ENCODE assay signal across 8 cellular contexts in the genomic region with DNA sequence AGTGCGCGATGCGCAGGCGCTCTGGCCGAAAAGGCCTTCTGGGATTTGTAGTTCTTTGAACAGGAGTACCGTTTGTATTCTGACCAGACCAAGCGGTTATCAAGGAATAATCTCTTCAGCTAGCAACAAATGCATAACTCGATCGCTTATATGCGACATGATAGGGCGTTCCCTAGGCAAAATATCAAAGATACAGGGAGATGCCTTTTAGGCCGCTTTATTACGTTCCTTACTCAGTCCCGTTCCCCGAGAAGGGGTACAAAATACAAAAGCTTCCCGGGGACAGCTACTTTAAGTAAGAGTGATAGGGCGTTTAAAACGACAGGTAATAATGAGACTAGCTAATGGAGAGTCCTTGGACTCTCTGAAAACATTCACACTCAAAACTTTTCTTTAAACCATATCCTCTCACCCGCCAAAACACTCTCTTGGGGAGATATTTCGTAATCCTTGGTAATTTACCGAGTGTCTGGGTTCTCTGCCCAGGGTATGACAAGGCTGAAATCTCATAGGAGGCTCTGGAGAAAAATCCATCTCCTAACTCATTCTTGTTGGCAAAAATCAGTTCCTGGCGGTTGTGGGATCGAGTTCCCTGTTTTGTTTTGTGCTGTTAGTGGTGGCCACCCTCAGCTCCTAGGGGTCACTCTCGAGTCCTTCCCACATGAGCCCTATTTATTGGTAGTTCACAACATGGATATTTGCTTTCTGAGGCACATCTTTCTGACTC. TPM values are rescaled to one million over a fixed set of nuclear protein-coding genes. Genes with fewer than 3 reads are reported as not detected.
A peak's percentile ranks its signal among the peaks of the same experiment; 100 is the strongest.
DNase-seq lines count a peak whose midpoint lies in the region; ATAC-seq and TF ChIP-seq lines count a peak whose summit lies in the region.

No MANE protein-coding gene starts in this region.

- no peaks in the 10 kb centered on the region for H3K36me3 ChIP-seq in cardiac muscle cell

- ATAC-seq in HG02938 (IDR thresholded peaks at IDR 0.05; ENCODE audit: unreplicated experiment) = peak; percentile 20
- peak; percentile 3 for ATAC-seq in activated naive CD8-positive, alpha-beta T cell treated with anti-CD3 and anti-CD28 coated beads, Interleukin-2, amount 50 U/mL, for 24 hours
- ATAC-seq in omental fat pad (ENCODE audit: low FRiP score) = peak; percentile 41

- H3K36me3 Mint-ChIP-seq in activated naive CD8-positive, alpha-beta T cell treated with anti-CD3 and anti-CD28 coated beads, Interleukin-2, amount 50 U/mL, for 24 hours (ENCODE audit: low read depth) = peaks cover 19% of the 10 kb centered on the region

- peak overlapping the region; percentile 95 for H3K4me3 Mint-ChIP-seq in activated naive CD8-positive, alpha-beta T cell treated with anti-CD3 and anti-CD28 coated beads, Interleukin-2, amount 50 U/mL, for 24 hours

- no peaks in the 10 kb centered on the region for H3K9me3 Mint-ChIP-seq in activated naive CD8-positive, alpha-beta T cell treated with anti-CD3 and anti-CD28 coated beads, Interleukin-2, amount 50 U/mL, for 24 hours

- DNase-seq in AG10803 (ENCODE audit: low read depth) (peak; percentile 65), NCI-H460 (ENCODE audit: extremely low read depth, low read depth) (peak; percentile 33), cardiac muscle cell (ENCODE audit: low read depth in 1 of 2, low spot score in 1 of 2) (peak; percentile 35 to 73), omental fat pad (ENCODE audit: low spot score) (no peak), NCI-H128 (lab: John Stamatoyannopoulos, UW; ENCODE audit: unreplicated experiment) (no peak)
- DNase-seq in activated naive CD8-positive, alpha-beta T cell treated with anti-CD3 and anti-CD28 coated beads, Interleukin-2, amount 50 U/mL, for 24 hours = no peak

- H3K9me3 ChIP-seq in cardiac muscle cell (ENCODE audit: low read depth) = no peaks in the 10 kb centered on the region

- H3K4me1 Mint-ChIP-seq in activated naive CD8-positive, alpha-beta T cell treated with anti-CD3 and anti-CD28 coated beads, Interleukin-2, amount 50 U/mL, for 24 hours = peaks cover 34% of the 10 kb centered on the region

- peaks cover 6% of the 10 kb centered on the region for H3K4me1 ChIP-seq in cardiac muscle cell (ENCODE audit: low read depth)

- H3K27me3 ChIP-seq in cardiac muscle cell = no peaks in the 10 kb centered on the region

- peak overlapping the region; percentile 96 for H3K27ac Mint-ChIP-seq in activated naive CD8-positive, alpha-beta T cell treated with anti-CD3 and anti-CD28 coated beads, Interleukin-2, amount 50 U/mL, for 24 hours

- peak overlapping the region; percentile 99 for H3K4me3 ChIP-seq in AG10803 (ENCODE audit: low read length)
- H3K4me3 ChIP-seq in GM12875 (ENCODE audit: low read depth, low read length) = peak overlapping the region; percentile 84
- peak overlapping the region; percentile 92 for H3K4me3 ChIP-seq in cardiac muscle cell

- no peaks in the 10 kb centered on the region for H3K27me3 Mint-ChIP-seq in activated naive CD8-positive, alpha-beta T cell treated with anti-CD3 and anti-CD28 coated beads, Interleukin-2, amount 50 U/mL, for 24 hours

- no peak overlapping the region for H3K27ac ChIP-seq in cardiac muscle cell

- TF ChIP-seq CTCF in AG10803 (conservative IDR thresholded peaks at IDR 0.05; ENCODE audit: low read length) = peak; percentile 33
- TF ChIP-seq CTCF in GM12875 (IDR thresholded peaks at IDR 0.05; ENCODE audit: borderline replicate concordance, insufficient read depth, low read depth, low read length) = peak; percentile 27; the same call in 1 of the 2 replicates
- TF ChIP-seq CTCF in cardiac muscle cell (IDR thresholded peaks at IDR 0.05; ENCODE audit: low read depth, low read length) = peak; percentile 29
- TF ChIP-seq CTCF in omental fat pad (IDR thresholded peaks at IDR 0.05) = no peak

RNA-seq across cellular contexts. Expression of a gene that starts 0.4 kb away (rescaled TPM):
- total RNA-seq in NCI-H460 (2014; rRNA removed; shearing (Covaris generic)) = 104 and 115 TPM in 2 replicates
- 44.2 and 92.3 TPM in 2 replicates for polyA plus RNA-seq in NCI-H460 (2014; cell fraction: nucleus; rRNA removed)
- total RNA-seq in cardiac muscle cell (50.9 and 66.7 TPM in 2 replicates), omental fat pad (10 to 100 TPM; 39.3 to 71.7 (median 51.0) TPM)
- 63.3 and 66.3 TPM in 2 replicates for polyA plus RNA-seq in cardiac muscle cell

RNA-seq across cellular contexts. Expression of a gene that starts 38.5 kb away (rescaled TPM):
- total RNA-seq in NCI-H460 (2014; rRNA removed; shearing (Covaris generic)) = 4.2 and 6.7 TPM in 2 replicates
- 13.4 and 18.0 TPM in 2 replicates for polyA plus RNA-seq in NCI-H460 (2014; cell fraction: nucleus; rRNA removed)
- total RNA-seq in cardiac muscle cell (12.2 and 15.4 TPM in 2 replicates), omental fat pad (10 to 100 TPM in 1 of 4 donors, 1 to 10 TPM in 3; 4.2 to 10.7 (median 6.2) TPM)
- polyA plus RNA-seq in cardiac muscle cell = 20.3 and 20.6 TPM in 2 replicates

RNA-seq across cellular contexts. Expression of a gene that starts 53.5 kb away (rescaled TPM):
- total RNA-seq in NCI-H460 (2014; rRNA removed; shearing (Covaris generic)) = 670 and 671 TPM in 2 replicates
- 1,041 and 1,604 TPM in 2 replicates for polyA plus RNA-seq in NCI-H460 (2014; cell fraction: nucleus; rRNA removed)
- total RNA-seq in cardiac muscle cell = 386 and 439 TPM in 2 replicates
- 466 and 662 TPM in 2 replicates for polyA plus RNA-seq in cardiac muscle cell
- total RNA-seq in omental fat pad = 100 to 1,000 TPM; 117 to 155 (median 140) TPM

RNA-seq across cellular contexts. Expression of a gene that starts 53.5 kb away (rescaled TPM):
- total RNA-seq in NCI-H460 (2014; rRNA removed; shearing (Covaris generic)) = 20.4 and 20.8 TPM in 2 replicates
- 7.9 and 13.1 TPM in 2 replicates for polyA plus RNA-seq in NCI-H460 (2014; cell fraction: nucleus; rRNA removed)
- total RNA-seq in cardiac muscle cell (8.6 and 11.7 TPM in 2 replicates), omental fat pad (10 to 100 TPM in 3 of 4 donors, 1 to 10 TPM in 1; 6.9 to 13.6 (median 10.6) TPM)
- 14.5 and 14.6 TPM in 2 replicates for polyA plus RNA-seq in cardiac muscle cell

Comparison
In these comparisons a context has a peak if more than half of its experiments do, and no peak if none do; other contexts are left out.
1. DNase-seq: peak in AG10803 (single experiment), NCI-H460 (single experiment) and cardiac muscle cell (2 of 2); none in activated naive CD8-positive, alpha-beta T cell treated with anti-CD3 and anti-CD28 coated beads, Interleukin-2, amount 50 U/mL, for 24 hours (single experiment), omental fat pad (single experiment) and NCI-H128 (single experiment).
2. CTCF ChIP-seq: peak in AG10803 (single experiment), GM12875 (single experiment) and cardiac muscle cell (single experiment); none in omental fat pad (0 of 3).
3. Peak in every context shown above with its lines, with median percentiles within 50 percentile points of each other: H3K4me3 ChIP-seq and ATAC-seq.